8 cellular contexts compared by ENCODE assay signal in the genomic region with DNA sequence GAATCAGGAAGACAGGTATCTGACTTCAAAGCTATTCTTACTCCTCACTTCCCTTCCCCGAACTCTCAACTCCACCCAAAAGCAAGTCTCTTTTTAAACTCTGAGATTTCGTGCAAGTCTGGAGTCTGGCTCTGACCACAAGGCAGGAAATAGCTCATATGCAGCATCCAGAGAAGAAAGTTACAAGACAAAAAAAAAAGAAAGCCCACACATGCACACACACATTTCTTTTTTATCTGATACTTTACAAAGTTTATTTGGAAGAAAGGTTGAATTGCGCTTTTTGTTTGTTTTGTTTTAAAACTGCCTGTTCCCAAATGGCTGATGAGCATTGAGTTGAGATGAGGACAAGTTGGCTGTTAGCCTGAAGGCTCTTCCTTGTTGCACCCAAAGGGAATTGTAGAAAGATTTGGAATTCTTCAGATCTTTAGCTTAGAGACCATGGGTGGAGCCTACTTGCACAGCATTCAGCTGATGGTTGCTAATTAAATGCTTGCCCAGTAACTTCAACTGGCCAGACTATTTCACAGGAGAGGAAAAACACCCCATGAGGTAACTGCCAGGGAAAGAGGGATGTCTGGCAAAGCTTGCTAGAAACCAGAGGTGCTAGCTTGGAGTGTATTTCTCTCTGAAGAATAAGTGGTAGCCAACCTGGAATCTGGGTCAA.
DNase-seq lines count a peak whose midpoint lies in the region; ATAC-seq and TF ChIP-seq lines count a peak whose summit lies in the region.

No MANE protein-coding gene starts in this region.

- intact Hi-C loops in lower lobe of right lung (cut with DNase I) = no loop called here

- H3K36me3 ChIP-seq in DND-41 (ENCODE audit: insufficient read depth, low read length) (no peaks in the 10 kb centered on the region), lower lobe of right lung (no peaks in the 10 kb centered on the region)

- H3K4me2 ChIP-seq in DND-41 (ENCODE audit: insufficient read depth, low read length) = peak overlapping the region; percentile 58
- H3K4me2 ChIP-seq in H9 (ENCODE audit: insufficient read depth, insufficient read length, low read length) = no peak overlapping the region

- H2BK20ac ChIP-seq in H9 (ENCODE audit: low read depth, low read length, poor library complexity, severe bottlenecking) = no peak overlapping the region

- no peak overlapping the region for H3K14ac ChIP-seq in H9 (ENCODE audit: insufficient read depth, low read length)

- H3T11ph ChIP-seq in H9 (ENCODE audit: low read length) = no peak overlapping the region

- H3K36me3 Mint-ChIP-seq in H9 (ENCODE audit: insufficient read depth in 1 of 3, low read depth in 3 of 3) = no peaks in the 10 kb centered on the region

- H3K4me1 Mint-ChIP-seq in H9 = peaks cover 0 to 3% of the 10 kb centered on the region in 2 experiments; a peak in 1 of 4 replicates

- H3K79me2 ChIP-seq in DND-41 (ENCODE audit: insufficient read depth, low read length) (no peaks in the 10 kb centered on the region), H9 (ENCODE audit: insufficient read depth, low read length) (no peaks in the 10 kb centered on the region)

- H3K27ac Mint-ChIP-seq in H9 = no peak overlapping the region

- H2BK12ac ChIP-seq in H9 (ENCODE audit: insufficient read length, low read depth, low read length) = no peak overlapping the region

- no peak overlapping the region for H4K5ac ChIP-seq in H9 (ENCODE audit: insufficient read length, low read depth, low read length)

- peak; percentile 73 for DNase-seq in DND-41
- peak; percentile 64 for DNase-seq in activated effector memory CD4-positive, alpha-beta T cell treated with anti-CD3 and anti-CD28 coated beads, Interleukin-2, amount 50 U/mL, for 16 hours
- no peak for DNase-seq in lower lobe of right lung
- no peak for DNase-seq in DMS114 treated with DMSO at 0.1 percent for 48 hours (lab: John Stamatoyannopoulos, UW; ENCODE audit: unreplicated experiment)
- no peak for DNase-seq in H9
- no peak for DNase-seq in NCI-H226

- TF ChIP-seq CTCF in DND-41 (IDR thresholded peaks at IDR 0.05; ENCODE audit: borderline replicate concordance, extremely low read depth, low read length, poor library complexity, severe bottlenecking) (no peak), lower lobe of right lung (IDR thresholded peaks at IDR 0.05) (no peak), H9 (conservative IDR thresholded peaks at IDR 0.05) (no peak)

- no peak overlapping the region for H2BK15ac ChIP-seq in H9 (ENCODE audit: low read depth, low read length)

- H3K4me3 ChIP-seq in DND-41 (ENCODE audit: low read depth in 1 of 2, low read length in 2 of 2) (peak overlapping the region in 1 of 2 experiments; percentile 13; a peak in 1 of 4 replicates), lower lobe of right lung (no peak overlapping the region)

- no peaks in the 10 kb centered on the region for H3K27me3 ChIP-seq in DND-41 (ENCODE audit: insufficient read depth, low read length, poor library complexity)
- no peaks in the 10 kb centered on the region for H3K27me3 ChIP-seq in lower lobe of right lung (ENCODE audit: low read depth)
- no peaks in the 10 kb centered on the region for H3K27me3 ChIP-seq in H9 (ENCODE audit: insufficient read depth, low read length)

- ATAC-seq in DND-41 (ENCODE audit: insufficient read depth, low read depth) (peak; percentile 100), GM19467 (IDR thresholded peaks at IDR 0.05; ENCODE audit: unreplicated experiment) (peak; percentile 98), HG03460 (IDR thresholded peaks at IDR 0.05; ENCODE audit: unreplicated experiment) (peak; percentile 93), lower lobe of right lung (peak; percentile 37 to 41)

- H3K4me1 ChIP-seq in DND-41 (ENCODE audit: insufficient read depth, low read length) (peaks cover 21% of the 10 kb centered on the region), lower lobe of right lung (peaks cover 13% of the 10 kb centered on the region), H9 (ENCODE audit: insufficient read depth, low read length) (no peaks in the 10 kb centered on the region)

- no peak overlapping the region for H4K91ac ChIP-seq in H9 (ENCODE audit: insufficient read length, low read depth, low read length)

- H4K20me1 ChIP-seq in DND-41 (ENCODE audit: insufficient read depth, low read length) (no peaks in the 10 kb centered on the region), H9 (ENCODE audit: control insufficient read depth, insufficient read depth, insufficient read length) (no peaks in the 10 kb centered on the region)

- no peak overlapping the region for H3K4me3 Mint-ChIP-seq in H9

- H3K27me3 Mint-ChIP-seq in H9 (ENCODE audit: low read depth) = no peaks in the 10 kb centered on the region

- H3K4ac ChIP-seq in H9 (ENCODE audit: low read depth, low read length) = no peak overlapping the region

- no peak overlapping the region for H3K56ac ChIP-seq in H9 (ENCODE audit: insufficient read length, low read depth, low read length)

- H2BK120ac ChIP-seq in H9 (ENCODE audit: low read depth, low read length, poor library complexity, severe bottlenecking) = no peak overlapping the region

- H2BK5ac ChIP-seq in H9 (ENCODE audit: insufficient read length, low read length) = no peak overlapping the region

- H3K27ac ChIP-seq in DND-41 (ENCODE audit: low read length) = peak overlapping the region; percentile 69
- H3K27ac ChIP-seq in lower lobe of right lung = peak overlapping the region; percentile 1
- no peak overlapping the region for H3K27ac ChIP-seq in H9 (ENCODE audit: insufficient read length, low read depth, low read length)

- no peak overlapping the region for H2AK5ac ChIP-seq in H9 (ENCODE audit: insufficient read length, low read length)

- WGBS in H9 (ENCODE audit: extremely low coverage, insufficient read length, low lambda C conversion rate) = no CpG with 5 or more reads among the region's 3 CpGs

- H3K9me3 ChIP-seq in DND-41 (ENCODE audit: insufficient read depth, low read length, severe bottlenecking) (no peaks in the 10 kb centered on the region), lower lobe of right lung (no peaks in the 10 kb centered on the region), H9 (ENCODE audit: control insufficient read depth, low read depth, low read length) (no peaks in the 10 kb centered on the region)

- H2AFZ ChIP-seq in DND-41 (ENCODE audit: low read depth, low read length) (peak overlapping the region; percentile 20), H9 (ENCODE audit: low read length) (no peak overlapping the region)

- H3K9me3 Mint-ChIP-seq in H9 = no peaks in the 10 kb centered on the region

- H3K18ac ChIP-seq in H9 (ENCODE audit: insufficient read length, low read depth, low read length) = no peak overlapping the region

- no peaks in the 10 kb centered on the region for H3K79me1 ChIP-seq in H9 (ENCODE audit: insufficient read depth, low read depth, low read length, poor library complexity, severe bottlenecking)

- no peak overlapping the region for H4K8ac ChIP-seq in H9 (replicated peaks; ENCODE audit: insufficient read length, low read depth, low read length)

- H3K9ac ChIP-seq in DND-41 (ENCODE audit: low read depth, low read length) (no peak overlapping the region), H9 (ENCODE audit: extremely low read depth, insufficient read length, low read length) (no peak overlapping the region)

- H3K23me2 ChIP-seq in H9 (ENCODE audit: insufficient read length, low read depth, low read length, poor library complexity, severe bottlenecking) = no peaks in the 10 kb centered on the region

- no peak overlapping the region for H3K23ac ChIP-seq in H9 (ENCODE audit: insufficient read length, low read depth, low read length)

Comparison
In these comparisons a context has a peak if more than half of its experiments do, and no peak if none do; other contexts are left out.
1. ATAC-seq: peak in every context shown above with its lines; median percentile 100 in DND-41; 98 in GM19467; 93 in HG03460; 39 in lower lobe of right lung.
2. DNase-seq: peak in DND-41 (single experiment) and activated effector memory CD4-positive, alpha-beta T cell treated with anti-CD3 and anti-CD28 coated beads, Interleukin-2, amount 50 U/mL, for 16 hours (single experiment); none in lower lobe of right lung (single experiment), DMS114 treated with DMSO at 0.1 percent for 48 hours (single experiment), H9 (single experiment) and NCI-H226 (single experiment).